In genomic region chr2:119028327-119029174, GRCh38 we compare ENCODE assay signal across 8 cellular contexts.
DNase-seq lines count a peak whose midpoint lies in the region; ATAC-seq and TF ChIP-seq lines count a peak whose summit lies in the region.

No MANE protein-coding gene starts in this region.

- H3K27ac Mint-ChIP-seq in activated CD8-positive, alpha-beta T cell treated with anti-CD3 and anti-CD28 coated beads for 36 hours, result no peak overlapping the region
- H3K27ac Mint-ChIP-seq in activated CD8-positive, alpha-beta T cell treated with anti-CD3 and anti-CD28 coated beads, Interleukin-2, amount 10 ng/mL, durations not matched to agents 7 days and 5 days, result no peak overlapping the region
- H3K27ac Mint-ChIP-seq in endodermal cell, result no peak overlapping the region

- peaks cover 1% of the 10 kb centered on the region for H3K27me3 Mint-ChIP-seq in activated CD8-positive, alpha-beta T cell treated with anti-CD3 and anti-CD28 coated beads for 36 hours
- no peaks in the 10 kb centered on the region for H3K27me3 Mint-ChIP-seq in activated CD8-positive, alpha-beta T cell treated with anti-CD3 and anti-CD28 coated beads, Interleukin-2, amount 10 ng/mL, durations not matched to agents 7 days and 5 days (ENCODE audit: low read depth)
- peaks cover 13% of the 10 kb centered on the region for H3K27me3 Mint-ChIP-seq in endodermal cell (ENCODE audit: insufficient read depth)

- intact Hi-C loops in activated CD8-positive, alpha-beta T cell treated with anti-CD3 and anti-CD28 coated beads for 36 hours (cut with micrococcal nuclease), result no loop called here

- ATAC-seq in activated CD8-positive, alpha-beta T cell treated with anti-CD3 and anti-CD28 coated beads for 36 hours, result no peak
- no peak for ATAC-seq in activated CD8-positive, alpha-beta T cell treated with anti-CD3 and anti-CD28 coated beads, Interleukin-2, amount 10 ng/mL, durations not matched to agents 7 days and 5 days
- ATAC-seq in GM18907 (IDR thresholded peaks at IDR 0.05; ENCODE audit: unreplicated experiment), result no peak

- peak; percentile 25 for DNase-seq in activated CD8-positive, alpha-beta T cell treated with anti-CD3 and anti-CD28 coated beads for 36 hours
- DNase-seq in activated CD8-positive, alpha-beta T cell treated with anti-CD3 and anti-CD28 coated beads, Interleukin-2, amount 10 ng/mL, durations not matched to agents 7 days and 5 days, result no peak
- DNase-seq in NCI-H2196 (lab: John Stamatoyannopoulos, UW; ENCODE audit: unreplicated experiment) (peak; percentile 37), endodermal cell (peak; percentile 91), retinal pigment epithelial cell (ENCODE audit: low read depth) (no peak), activated gamma-delta T cell treated with Interleukin-2 at 50 U/mL for 16 hours (no peak)
- DNase-seq in activated CD4-positive, alpha-beta T cell treated with anti-CD3 and anti-CD28 coated beads for 4 hours, result no peak

- WGBS in endodermal cell (ENCODE audit: insufficient coverage in 1 of 2, insufficient read length in 1 of 2), 2 experiments, result 73 to 91% methylated on average over 7 to 13 of the region's 13 CpGs

- H3K4me1 ChIP-seq in endodermal cell (ENCODE audit: control insufficient read depth, insufficient read depth, low read length), result no peaks in the 10 kb centered on the region

- H3K4me3 Mint-ChIP-seq in activated CD8-positive, alpha-beta T cell treated with anti-CD3 and anti-CD28 coated beads for 36 hours, result no peak overlapping the region
- no peak overlapping the region for H3K4me3 Mint-ChIP-seq in activated CD8-positive, alpha-beta T cell treated with anti-CD3 and anti-CD28 coated beads, Interleukin-2, amount 10 ng/mL, durations not matched to agents 7 days and 5 days
- no peak overlapping the region for H3K4me3 Mint-ChIP-seq in endodermal cell

- H3K9ac ChIP-seq in endodermal cell (ENCODE audit: extremely low read depth, low read length, poor library complexity, severe bottlenecking), result no peak overlapping the region

- H3K36me3 ChIP-seq in endodermal cell (ENCODE audit: control insufficient read depth, insufficient read depth, low read length), result no peaks in the 10 kb centered on the region

- H3K4me3 ChIP-seq in endodermal cell (ENCODE audit: low read length) (no peak overlapping the region), retinal pigment epithelial cell (ENCODE audit: low read length) (no peak overlapping the region)

- POLR2A ChIA-PET in activated CD8-positive, alpha-beta T cell treated with anti-CD3 and anti-CD28 coated beads for 36 hours (lab: Charles Lee), result no interaction called here
- POLR2A ChIA-PET in activated CD8-positive, alpha-beta T cell treated with anti-CD3 and anti-CD28 coated beads, Interleukin-2, amount 10 ng/mL, durations not matched to agents 7 days and 5 days (lab: Charles Lee), result no interaction called here

- CTCF ChIA-PET in activated CD8-positive, alpha-beta T cell treated with anti-CD3 and anti-CD28 coated beads for 36 hours (lab: Charles Lee), result interaction anchor here (1.3 kb wide), 1 partner anchor 22 kb away, joined by 3 read pairs; no protein-coding TSS in a partner anchor
- CTCF ChIA-PET in activated CD8-positive, alpha-beta T cell treated with anti-CD3 and anti-CD28 coated beads, Interleukin-2, amount 10 ng/mL, durations not matched to agents 7 days and 5 days (lab: Charles Lee), result interaction anchor here (0.8 kb wide), 2 partner anchors 146 to 147 kb away, joined by 3 to 4 read pairs; no protein-coding TSS in a partner anchor

- no peak for TF ChIP-seq CTCF in activated CD8-positive, alpha-beta T cell treated with anti-CD3 and anti-CD28 coated beads for 36 hours (IDR thresholded peaks at IDR 0.05)
- peak; percentile 81 for TF ChIP-seq CTCF in endodermal cell (conservative IDR thresholded peaks at IDR 0.05)
- TF ChIP-seq CTCF in retinal pigment epithelial cell (conservative IDR thresholded peaks at IDR 0.05; ENCODE audit: low read depth, low read length), result peak; percentile 65

- no peak overlapping the region for H3K27ac ChIP-seq in endodermal cell (ENCODE audit: low read depth, low read length)

- no peaks in the 10 kb centered on the region for H3K4me1 Mint-ChIP-seq in activated CD8-positive, alpha-beta T cell treated with anti-CD3 and anti-CD28 coated beads for 36 hours (ENCODE audit: low read depth)
- H3K4me1 Mint-ChIP-seq in activated CD8-positive, alpha-beta T cell treated with anti-CD3 and anti-CD28 coated beads, Interleukin-2, amount 10 ng/mL, durations not matched to agents 7 days and 5 days (ENCODE audit: low read depth), result no peaks in the 10 kb centered on the region
- no peaks in the 10 kb centered on the region for H3K4me1 Mint-ChIP-seq in endodermal cell

- no peaks in the 10 kb centered on the region for H3K36me3 Mint-ChIP-seq in activated CD8-positive, alpha-beta T cell treated with anti-CD3 and anti-CD28 coated beads for 36 hours (ENCODE audit: low read depth)
- H3K36me3 Mint-ChIP-seq in activated CD8-positive, alpha-beta T cell treated with anti-CD3 and anti-CD28 coated beads, Interleukin-2, amount 10 ng/mL, durations not matched to agents 7 days and 5 days (ENCODE audit: low read depth), result no peaks in the 10 kb centered on the region
- no peaks in the 10 kb centered on the region for H3K36me3 Mint-ChIP-seq in endodermal cell (ENCODE audit: low read depth)

- no peaks in the 10 kb centered on the region for H3K9me3 ChIP-seq in endodermal cell (ENCODE audit: control insufficient read depth, low read length)

- peaks cover 2% of the 10 kb centered on the region for H3K9me3 Mint-ChIP-seq in activated CD8-positive, alpha-beta T cell treated with anti-CD3 and anti-CD28 coated beads for 36 hours
- H3K9me3 Mint-ChIP-seq in activated CD8-positive, alpha-beta T cell treated with anti-CD3 and anti-CD28 coated beads, Interleukin-2, amount 10 ng/mL, durations not matched to agents 7 days and 5 days (ENCODE audit: insufficient read depth), result no peaks in the 10 kb centered on the region
- H3K9me3 Mint-ChIP-seq in endodermal cell, result peaks cover 10% of the 10 kb centered on the region

- H3K27me3 ChIP-seq in endodermal cell (ENCODE audit: control insufficient read depth, insufficient read depth, low read length, poor library complexity, severe bottlenecking), result no peaks in the 10 kb centered on the region

Comparison
In these comparisons a context has a peak if more than half of its experiments do, and no peak if none do; other contexts are left out.
1. DNase-seq: peak in activated CD8-positive, alpha-beta T cell treated with anti-CD3 and anti-CD28 coated beads for 36 hours (single experiment), NCI-H2196 (single experiment) and endodermal cell (single experiment); none in activated CD8-positive, alpha-beta T cell treated with anti-CD3 and anti-CD28 coated beads, Interleukin-2, amount 10 ng/mL, durations not matched to agents 7 days and 5 days (single experiment), retinal pigment epithelial cell (single experiment), activated gamma-delta T cell treated with Interleukin-2 at 50 U/mL for 16 hours (single experiment) and activated CD4-positive, alpha-beta T cell treated with anti-CD3 and anti-CD28 coated beads for 4 hours (0 of 2).